ENCODE assay signal across 9 cellular contexts in the genomic region with DNA sequence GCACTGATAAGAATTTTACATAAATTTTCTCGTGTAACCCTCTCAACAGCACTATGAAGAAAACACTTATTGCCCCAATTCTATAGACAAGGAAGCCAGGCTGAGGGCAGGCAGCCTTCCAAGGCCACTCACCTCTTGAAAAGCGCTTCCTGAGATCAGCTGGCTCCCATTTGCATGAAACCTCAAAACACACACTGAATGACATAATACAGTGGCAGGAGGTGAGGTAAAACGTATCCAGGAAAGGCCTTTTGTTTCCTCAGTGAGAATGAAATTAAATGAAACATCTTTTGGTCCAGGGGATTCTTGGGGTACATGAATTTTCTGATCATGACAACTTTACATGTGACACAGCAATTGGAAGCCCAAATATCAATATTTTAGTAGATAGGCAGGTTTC.
DNase-seq lines count a peak whose midpoint lies in the region; ATAC-seq and TF ChIP-seq lines count a peak whose summit lies in the region.
"Had no signal": no experiment of that assay in that cellular context is flagged by ENCODE, and none has a peak within 500 bp of the region (broad histone marks: within the 10 kb centered on the region; RNA-seq: fewer than 3 reads in every experiment).

No MANE protein-coding gene starts in this region.

- H3K4me1 Mint-ChIP-seq in Calu3 (ENCODE audit: low read depth, unreplicated experiment), result peaks cover 11% of the 10 kb centered on the region
- peaks cover 24% of the 10 kb centered on the region for H3K4me1 Mint-ChIP-seq in activated naive CD8-positive, alpha-beta T cell treated with anti-CD3 and anti-CD28 coated beads, Interleukin-2, amount 10 ng/mL, durations not matched to agents 7 days and 5 days

- no peaks in the 10 kb centered on the region for H3K36me3 Mint-ChIP-seq in Calu3 (ENCODE audit: insufficient read depth, unreplicated experiment)
- peaks cover 13% of the 10 kb centered on the region for H3K36me3 Mint-ChIP-seq in activated naive CD8-positive, alpha-beta T cell treated with anti-CD3 and anti-CD28 coated beads, Interleukin-2, amount 10 ng/mL, durations not matched to agents 7 days and 5 days

- CTCF ChIA-PET in Calu3 (lab: Charles Lee), result no interaction called here

- ATAC-seq in GM19463 (IDR thresholded peaks at IDR 0.05; ENCODE audit: unreplicated experiment), result peak; percentile 70
- ATAC-seq in HG03520 (IDR thresholded peaks at IDR 0.05; ENCODE audit: unreplicated experiment), result peak; percentile 69
- peak; percentile 69 for ATAC-seq in activated naive CD8-positive, alpha-beta T cell treated with anti-CD3 and anti-CD28 coated beads, Interleukin-2, amount 10 ng/mL, durations not matched to agents 7 days and 5 days (ENCODE audit: low read depth)
- ATAC-seq: HCT116 had no signal

- H3K27ac Mint-ChIP-seq in Calu3 (ENCODE audit: unreplicated experiment), result peak overlapping the region; percentile 35
- H3K27ac Mint-ChIP-seq in activated naive CD8-positive, alpha-beta T cell treated with anti-CD3 and anti-CD28 coated beads, Interleukin-2, amount 10 ng/mL, durations not matched to agents 7 days and 5 days, result peak overlapping the region; percentile 65

- intact Hi-C loops in Calu3 (cut with micrococcal nuclease; ENCODE audit: unreplicated experiment), result no loop called here

- no peaks in the 10 kb centered on the region for H3K27me3 Mint-ChIP-seq in Calu3 (ENCODE audit: unreplicated experiment)
- H3K27me3 Mint-ChIP-seq in activated naive CD8-positive, alpha-beta T cell treated with anti-CD3 and anti-CD28 coated beads, Interleukin-2, amount 10 ng/mL, durations not matched to agents 7 days and 5 days, result no peaks in the 10 kb centered on the region

- no TSS peak for BruUV-seq in Calu3 (replicated peaks; lab: Mats Ljungman, UMichigan)

- no peak overlapping the region for H3K4me3 Mint-ChIP-seq in Calu3 (ENCODE audit: low read depth, unreplicated experiment)
- peak overlapping the region; percentile 67 for H3K4me3 Mint-ChIP-seq in activated naive CD8-positive, alpha-beta T cell treated with anti-CD3 and anti-CD28 coated beads, Interleukin-2, amount 10 ng/mL, durations not matched to agents 7 days and 5 days

- peak; percentile 9 for DNase-seq in Calu3
- DNase-seq in activated naive CD8-positive, alpha-beta T cell treated with anti-CD3 and anti-CD28 coated beads, Interleukin-2, amount 10 ng/mL, durations not matched to agents 7 days and 5 days, result no peak
- peak; percentile 31 for DNase-seq in non-pigmented ciliary epithelial cell (ENCODE audit: low read depth)
- no peak for DNase-seq in UCSD-AML1 (lab: John Stamatoyannopoulos, UW; ENCODE audit: unreplicated experiment)
- no peak for DNase-seq in NCI-H2081 treated with DMSO at 0.1 percent for 48 hours (lab: John Stamatoyannopoulos, UW)
- DNase-seq in hepatic stellate cell (ENCODE audit: low spot score), result no peak

- no peak for TF ChIP-seq CTCF in Calu3 (IDR thresholded peaks at IDR 0.05; ENCODE audit: unreplicated experiment)

- POLR2A ChIA-PET in activated naive CD8-positive, alpha-beta T cell treated with anti-CD3 and anti-CD28 coated beads, Interleukin-2, amount 10 ng/mL, durations not matched to agents 7 days and 5 days (lab: Charles Lee), result no interaction called here

- peaks cover 4% of the 10 kb centered on the region for H3K9me3 Mint-ChIP-seq in Calu3 (ENCODE audit: low read depth, unreplicated experiment)
- H3K9me3 Mint-ChIP-seq in activated naive CD8-positive, alpha-beta T cell treated with anti-CD3 and anti-CD28 coated beads, Interleukin-2, amount 10 ng/mL, durations not matched to agents 7 days and 5 days, result peaks cover 4% of the 10 kb centered on the region

Comparison
In these comparisons a context has a peak if more than half of its experiments do, and no peak if none do; other contexts are left out.
1. DNase-seq: peak in Calu3 (single experiment) and non-pigmented ciliary epithelial cell (single experiment); none in activated naive CD8-positive, alpha-beta T cell treated with anti-CD3 and anti-CD28 coated beads, Interleukin-2, amount 10 ng/mL, durations not matched to agents 7 days and 5 days (single experiment), UCSD-AML1 (single experiment), NCI-H2081 treated with DMSO at 0.1 percent for 48 hours (single experiment) and hepatic stellate cell (single experiment).
2. Peak in every context shown above with its lines, with median percentiles within 50 percentile points of each other: ATAC-seq.